8 cellular contexts compared by ENCODE assay signal in the genomic region with DNA sequence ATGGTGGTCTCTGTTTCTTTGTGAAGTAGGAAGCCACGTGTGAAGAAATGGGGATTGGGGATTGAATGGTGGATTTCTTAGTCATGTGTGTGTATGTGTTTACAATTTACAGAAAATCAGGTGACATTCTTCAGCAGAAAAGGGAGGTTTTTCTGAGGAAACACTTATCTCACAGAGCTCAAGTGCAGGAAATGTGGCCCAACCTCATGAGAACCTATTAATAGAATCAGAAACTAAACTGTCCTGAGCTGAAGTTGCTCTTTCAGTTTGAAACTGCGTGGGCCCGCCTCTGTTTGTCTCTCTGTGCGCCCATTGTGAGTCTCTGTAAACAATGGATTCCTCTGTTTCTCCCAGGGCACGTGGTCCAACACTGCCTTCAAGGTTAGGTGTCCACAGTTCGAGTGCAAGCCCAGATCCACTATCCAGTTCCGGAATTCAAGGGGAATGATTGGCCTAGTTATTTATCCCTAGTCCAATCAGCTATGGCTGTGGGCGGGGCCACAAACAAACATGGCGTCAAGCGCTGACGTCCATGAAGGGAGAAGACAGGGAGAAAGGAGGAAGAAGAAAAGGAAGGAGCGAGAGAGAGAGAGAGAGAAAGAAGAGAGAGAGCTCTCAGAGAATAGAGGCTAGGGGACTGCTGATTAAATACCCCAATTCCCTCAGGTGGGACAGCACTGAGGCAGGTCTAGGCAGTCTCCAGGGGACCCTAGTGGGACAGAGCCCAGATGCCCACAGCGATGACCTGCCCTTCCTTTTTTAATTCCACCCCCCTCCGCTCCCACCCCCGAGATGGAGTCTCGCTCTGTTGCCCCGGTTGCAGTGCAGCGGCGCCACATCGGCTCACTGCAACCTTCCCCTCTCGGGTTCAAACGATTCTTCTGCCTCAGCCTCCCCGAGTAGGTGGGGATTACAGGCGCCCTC.
DNase-seq lines count a peak whose midpoint lies in the region; ATAC-seq lines count a peak whose summit lies in the region.

No MANE protein-coding gene starts in this region.

- H3K4me3 ChIP-seq in GM08714 (ENCODE audit: low read length) (peak overlapping the region; percentile 10; the same call in 1 of the 2 replicates), skin epidermis (peak overlapping the region in 1 of 7 experiments; percentile 17)

- ATAC-seq in GM21786 (IDR thresholded peaks at IDR 0.05; ENCODE audit: unreplicated experiment), result peak; percentile 79

- DNase-seq in NAMALWA (ENCODE audit: low spot score) (peak; percentile 70), germinal center (ENCODE audit: low spot score) (peak; percentile 80), NCI-H1105 treated with DMSO at 0.1 percent for 48 hours (lab: John Stamatoyannopoulos, UW) (no peak), kidney tubule cell (ENCODE audit: low spot score) (no peak)
- peak; percentile 49 for DNase-seq in activated CD8-positive, alpha-beta memory T cell treated with anti-CD3 and anti-CD28 coated beads, Interleukin-2, amount 50 U/mL, for 24 hours (ENCODE audit: extremely low read depth)

- peak overlapping the region in 14 of 21 experiments; percentile 6 to 84 (median 54) for H3K27ac ChIP-seq in skin epidermis

Comparison
In these comparisons a context has a peak if more than half of its experiments do, and no peak if none do; other contexts are left out.
1. DNase-seq: peak in NAMALWA (single experiment), activated CD8-positive, alpha-beta memory T cell treated with anti-CD3 and anti-CD28 coated beads, Interleukin-2, amount 50 U/mL, for 24 hours (single experiment) and germinal center (single experiment); none in NCI-H1105 treated with DMSO at 0.1 percent for 48 hours (single experiment) and kidney tubule cell (single experiment).